ENCODE assay signal across 8 cellular contexts in genomic region chr2:8685697-8686358, GRCh38. TPM values are rescaled to one million over a fixed set of nuclear protein-coding genes. Genes with fewer than 3 reads are reported as not detected.
DNase-seq lines count a peak whose midpoint lies in the region; ATAC-seq and TF ChIP-seq lines count a peak whose summit lies in the region.

No MANE protein-coding gene starts in this region.

- peak overlapping the region; percentile 100 for H3K4me2 ChIP-seq in BLaER1

- no peaks in the 10 kb centered on the region for H3K36me3 ChIP-seq in BLaER1

- ATAC-seq in GM19324 (IDR thresholded peaks at IDR 0.05; ENCODE audit: low FRiP score, unreplicated experiment), result peak; percentile 17
- peak; percentile 44 for ATAC-seq in SK-N-SH treated with all-trans-retinoic acid at 6 μM for 48 hours
- ATAC-seq in left cardiac atrium, result peak; percentile 49 to 56

- H3K27me3 Mint-ChIP-seq in activated naive CD8-positive, alpha-beta T cell treated with anti-CD3 and anti-CD28 coated beads for 36 hours, result no peaks in the 10 kb centered on the region

- H3K4me3 ChIP-seq in BLaER1, result peak overlapping the region; percentile 75

- peaks cover 18% of the 10 kb centered on the region for H3K36me3 Mint-ChIP-seq in activated naive CD8-positive, alpha-beta T cell treated with anti-CD3 and anti-CD28 coated beads for 36 hours

- no peaks in the 10 kb centered on the region for H3K9me3 ChIP-seq in BLaER1

- H3K9ac ChIP-seq in BLaER1, result peak overlapping the region; percentile 76

- peaks cover 15% of the 10 kb centered on the region for H3K4me1 Mint-ChIP-seq in activated naive CD8-positive, alpha-beta T cell treated with anti-CD3 and anti-CD28 coated beads for 36 hours

- intact Hi-C loops in left cardiac atrium (cut with DNase I), result loop anchor here (2.0 to 10.0 kb wide), 4 partner anchors 251 to 1484 kb away; no protein-coding TSS in a partner anchor

- H4K20me1 ChIP-seq in BLaER1, result peaks cover 29% of the 10 kb centered on the region

- peaks cover 36% of the 10 kb centered on the region for H3K4me1 ChIP-seq in BLaER1

- H3K27ac Mint-ChIP-seq in activated naive CD8-positive, alpha-beta T cell treated with anti-CD3 and anti-CD28 coated beads for 36 hours, result no peak overlapping the region

- H3K9me3 Mint-ChIP-seq in activated naive CD8-positive, alpha-beta T cell treated with anti-CD3 and anti-CD28 coated beads for 36 hours, result no peaks in the 10 kb centered on the region

- peak; percentile 28 for DNase-seq in KG1 (lab: John Stamatoyannopoulos, UW)
- DNase-seq in activated naive CD8-positive, alpha-beta T cell treated with anti-CD3 and anti-CD28 coated beads for 36 hours, result peak; percentile 83
- peak; percentile 77 for DNase-seq in left cardiac atrium
- peak; percentile 30 for DNase-seq in pons (ENCODE audit: low spot score)
- peak; percentile 71 for DNase-seq in ureter (ENCODE audit: low spot score)

- H3K4me3 Mint-ChIP-seq in activated naive CD8-positive, alpha-beta T cell treated with anti-CD3 and anti-CD28 coated beads for 36 hours, result peak overlapping the region; percentile 25

- H3K27me3 ChIP-seq in BLaER1, result peaks cover 45% of the 10 kb centered on the region

- peak overlapping the region; percentile 77 for H3K27ac ChIP-seq in BLaER1

TF ChIP-seq in SK-N-SH treated with all-trans-retinoic acid at 6 μM for 48 hours, 23 proteins besides CTCF, POLR2A, EP300 and RAD21:
- TF ChIP-seq ISL1 (CRISPR knock-in tag; IDR thresholded peaks at IDR 0.05) (0 out of 2 replicates have a peak, but pooled peaks have one; percentile 7), ZNF565 (CRISPR knock-in tag; conservative IDR thresholded peaks at IDR 0.05; ENCODE audit: low read depth) (no peak; the same call in 1 of the 2 replicates)
TF ChIP-seq in SK-N-SH treated with all-trans-retinoic acid at 6 μM for 48 hours: peak in this region for 1.

RNA-seq across cellular contexts. Expression of gene ID2, which starts 4.0 kb away (rescaled TPM):
- 10 to 100 TPM; 61.1 to 62.5 TPM for total RNA-seq in activated naive CD8-positive, alpha-beta T cell treated with anti-CD3 and anti-CD28 coated beads for 36 hours
- total RNA-seq in left cardiac atrium, result 10 to 100 TPM; 47.5 to 68.2 TPM
- total RNA-seq in ureter, result 62.3 TPM

Comparison
In these comparisons a context has a peak if more than half of its experiments do, and no peak if none do; other contexts are left out.
1. Peak in every context shown above with its lines: DNase-seq, ATAC-seq, H3K4me3 ChIP-seq and H3K27ac ChIP-seq.
2. DNase-seq: peak in every context shown above with its lines; median percentile 83 in activated naive CD8-positive, alpha-beta T cell treated with anti-CD3 and anti-CD28 coated beads for 36 hours; 77 in left cardiac atrium; 71 in ureter; 30 in pons; 28 in KG1.